Comparison of ENCODE assay signal across 2 cellular contexts in the genomic region with DNA sequence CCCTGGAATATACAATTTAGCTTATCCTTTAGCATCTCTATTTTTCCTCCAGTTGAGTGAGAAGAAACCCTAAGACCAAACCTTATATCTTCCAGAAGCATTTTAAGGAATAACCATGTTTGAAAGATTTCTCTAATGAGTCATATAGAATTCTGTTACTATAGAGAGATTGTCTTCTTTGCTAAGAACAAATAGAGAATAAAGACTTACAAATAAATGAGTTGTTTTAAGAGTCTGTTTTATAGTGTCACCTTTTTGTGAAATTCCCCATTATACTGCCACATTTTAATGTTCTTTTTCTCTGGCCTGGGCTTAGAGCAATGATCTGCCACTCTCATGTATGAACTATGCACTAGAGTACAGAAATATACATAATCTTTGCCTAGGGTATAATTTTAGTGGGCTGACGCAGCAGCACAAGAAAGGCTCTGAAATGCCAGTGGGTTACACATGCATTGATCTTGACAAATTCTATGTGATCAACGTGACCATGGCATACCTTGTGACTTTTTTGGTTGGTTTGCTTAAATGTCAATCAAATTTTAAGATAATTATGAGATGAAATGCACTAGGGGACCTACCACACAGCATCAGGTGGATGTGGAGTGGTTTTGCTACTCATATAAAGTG.
TF ChIP-seq lines count a peak whose summit lies in the region.

No MANE protein-coding gene starts in this region.

TF ChIP-seq in IMR-90, 13 proteins besides CTCF, POLR2A, EP300 and RAD21 (continued from another document):
- TF ChIP-seq, protein P1, sequence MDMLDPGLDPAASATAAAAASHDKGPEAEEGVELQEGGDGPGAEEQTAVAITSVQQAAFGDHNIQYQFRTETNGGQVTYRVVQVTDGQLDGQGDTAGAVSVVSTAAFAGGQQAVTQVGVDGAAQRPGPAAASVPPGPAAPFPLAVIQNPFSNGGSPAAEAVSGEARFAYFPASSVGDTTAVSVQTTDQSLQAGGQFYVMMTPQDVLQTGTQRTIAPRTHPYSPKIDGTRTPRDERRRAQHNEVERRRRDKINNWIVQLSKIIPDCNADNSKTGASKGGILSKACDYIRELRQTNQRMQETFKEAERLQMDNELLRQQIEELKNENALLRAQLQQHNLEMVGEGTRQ (IDR thresholded peaks at IDR 0.05; ENCODE audit: low read depth, low read length), result no peak
- no peak for TF ChIP-seq MAZ (IDR thresholded peaks at IDR 0.05; ENCODE audit: borderline replicate concordance, low read depth, low read length)
- TF ChIP-seq RCOR1 (IDR thresholded peaks at IDR 0.05; ENCODE audit: insufficient replicate concordance, low read length), result no peak
- TF ChIP-seq, protein P2, sequence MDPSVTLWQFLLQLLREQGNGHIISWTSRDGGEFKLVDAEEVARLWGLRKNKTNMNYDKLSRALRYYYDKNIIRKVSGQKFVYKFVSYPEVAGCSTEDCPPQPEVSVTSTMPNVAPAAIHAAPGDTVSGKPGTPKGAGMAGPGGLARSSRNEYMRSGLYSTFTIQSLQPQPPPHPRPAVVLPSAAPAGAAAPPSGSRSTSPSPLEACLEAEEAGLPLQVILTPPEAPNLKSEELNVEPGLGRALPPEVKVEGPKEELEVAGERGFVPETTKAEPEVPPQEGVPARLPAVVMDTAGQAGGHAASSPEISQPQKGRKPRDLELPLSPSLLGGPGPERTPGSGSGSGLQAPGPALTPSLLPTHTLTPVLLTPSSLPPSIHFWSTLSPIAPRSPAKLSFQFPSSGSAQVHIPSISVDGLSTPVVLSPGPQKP (IDR thresholded peaks at IDR 0.05; ENCODE audit: borderline replicate concordance, low read depth, low read length), result no peak
- no peak for TF ChIP-seq BHLHE40 (IDR thresholded peaks at IDR 0.05; ENCODE audit: low read depth, low read length)
- TF ChIP-seq MAFK (IDR thresholded peaks at IDR 0.05; ENCODE audit: low read depth, low read length), result no peak
- no peak for TF ChIP-seq FOS (IDR thresholded peaks at IDR 0.05; ENCODE audit: low read depth, low read length)
- TF ChIP-seq SMC3 (IDR thresholded peaks at IDR 0.05; ENCODE audit: low read depth, low read length), result no peak
- TF ChIP-seq NFE2L2 (IDR thresholded peaks at IDR 0.05; ENCODE audit: low read depth, low read length), result no peak

TF ChIP-seq in SK-N-SH, 30 proteins besides CTCF, POLR2A, EP300 and RAD21 (continued from another document):
- 0 out of 2 replicates have a peak, but pooled peaks have one; percentile 36 for TF ChIP-seq FOSL2 (IDR thresholded peaks at IDR 0.05; ENCODE audit: borderline replicate concordance, low read depth)
TF ChIP-seq in SK-N-SH: peak in this region for 1.
